Comparison of ENCODE assay signal across 12 cellular contexts in the genomic region with DNA sequence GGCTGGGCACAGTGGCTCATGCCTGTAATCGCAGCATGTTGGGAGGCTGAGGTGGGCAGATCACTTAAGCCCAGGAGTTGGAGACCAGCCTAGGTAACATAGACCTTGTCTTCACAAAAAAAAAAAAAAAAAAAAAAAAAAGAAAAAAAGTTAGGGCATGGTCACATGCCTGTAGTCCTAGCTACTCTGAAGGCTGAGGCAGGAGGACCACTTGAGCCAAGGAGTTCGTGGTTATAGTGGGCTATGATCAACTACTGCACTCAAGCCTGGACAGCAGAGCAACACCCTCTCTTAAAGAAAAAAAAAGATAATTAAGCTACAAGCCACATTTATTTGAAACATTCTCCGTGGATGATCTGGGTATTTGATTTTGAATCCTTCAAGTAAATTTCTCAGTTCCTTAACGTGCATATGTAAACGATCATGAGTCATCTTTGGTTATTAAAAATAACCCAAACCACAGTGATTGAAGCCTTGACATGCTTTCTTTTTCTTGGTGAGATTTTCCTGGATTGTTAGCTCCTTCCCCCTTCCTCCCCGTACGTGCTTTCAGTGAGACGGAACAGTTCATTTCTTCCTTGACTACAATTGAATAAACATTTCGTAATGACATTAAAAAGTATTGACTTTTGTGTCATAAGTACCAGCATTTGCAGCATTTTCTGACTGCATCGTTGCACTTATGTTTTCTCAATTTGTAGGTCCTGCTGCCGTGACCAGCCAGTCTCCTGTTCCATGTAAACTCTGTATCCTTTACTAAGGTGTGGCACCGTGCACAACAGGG. TPM values are rescaled to one million over a fixed set of nuclear protein-coding genes. Genes with fewer than 3 reads are reported as not detected.
DNase-seq lines count a peak whose midpoint lies in the region; ATAC-seq and FAIRE-seq lines count a peak whose summit lies in the region.
"Had no signal": no experiment of that assay in that cellular context is flagged by ENCODE, and none has a peak within 500 bp of the region (broad histone marks: within the 10 kb centered on the region; RNA-seq: fewer than 3 reads in every experiment).

No MANE protein-coding gene starts in this region.

- ATAC-seq in HG03469 (IDR thresholded peaks at IDR 0.05; ENCODE audit: unreplicated experiment) (no peak), HG02588 (IDR thresholded peaks at IDR 0.05; ENCODE audit: unreplicated experiment) (no peak)
- ATAC-seq: naive thymus-derived CD8-positive, alpha-beta T cell had no signal

- no peaks in the 10 kb centered on the region for H3K9me3 Mint-ChIP-seq in activated CD4-positive, alpha-beta memory T cell treated with anti-CD3 and anti-CD28 coated beads for 36 hours
- H3K9me3 Mint-ChIP-seq: naive thymus-derived CD8-positive, alpha-beta T cell had no signal

- H3K27me3 Mint-ChIP-seq in activated CD4-positive, alpha-beta memory T cell treated with anti-CD3 and anti-CD28 coated beads for 36 hours: no peaks in the 10 kb centered on the region
- H3K27me3 Mint-ChIP-seq: naive thymus-derived CD8-positive, alpha-beta T cell had no signal

- no peak overlapping the region for H3K4me3 Mint-ChIP-seq in activated CD4-positive, alpha-beta memory T cell treated with anti-CD3 and anti-CD28 coated beads for 36 hours
- H3K4me3 Mint-ChIP-seq: naive thymus-derived CD8-positive, alpha-beta T cell had no signal

- peak; percentile 55 for DNase-seq in AG20443 (ENCODE audit: low spot score)
- peak; percentile 40 for DNase-seq in H4 (ENCODE audit: low spot score)
- DNase-seq in activated CD4-positive, alpha-beta memory T cell treated with anti-CD3 and anti-CD28 coated beads for 36 hours: no peak
- DNase-seq in kidney glomerular epithelial cell (lab: John Stamatoyannopoulos, UW): peak; percentile 54
- DNase-seq in NCI-H1092 (lab: John Stamatoyannopoulos, UW): no peak
- DNase-seq in HTR-8/SVneo (ENCODE audit: insufficient read length, low spot score): no peak
- DNase-seq: activated CD4-positive, alpha-beta T cell treated with anti-CD3 and anti-CD28 coated beads for 1 hour; DMS 273 treated with DMSO at 0.1 percent for 48 hours; naive thymus-derived CD8-positive, alpha-beta T cell; OCI-M1 had no signal

- intact Hi-C loops in activated CD4-positive, alpha-beta memory T cell treated with anti-CD3 and anti-CD28 coated beads for 36 hours (cut with micrococcal nuclease): no loop called here

- POLR2A ChIA-PET in activated CD4-positive, alpha-beta memory T cell treated with anti-CD3 and anti-CD28 coated beads for 36 hours (lab: Charles Lee): interaction anchor here (0.9 to 1.0 kb wide), 2 partner anchors 62 kb away, joined by 3 to 4 read pairs; partner anchors contain the start of gene NPC1

- FAIRE-seq in HTR-8/SVneo (lab: Jason Lieb, UNC): no peak

- H3K36me3 Mint-ChIP-seq in activated CD4-positive, alpha-beta memory T cell treated with anti-CD3 and anti-CD28 coated beads for 36 hours: peaks cover 61% of the 10 kb centered on the region

- H3K4me1 Mint-ChIP-seq in activated CD4-positive, alpha-beta memory T cell treated with anti-CD3 and anti-CD28 coated beads for 36 hours (ENCODE audit: low read depth): peaks cover 8% of the 10 kb centered on the region

- CTCF ChIA-PET in activated CD4-positive, alpha-beta memory T cell treated with anti-CD3 and anti-CD28 coated beads for 36 hours (lab: Charles Lee): interaction anchor here (1.2 to 2.2 kb wide), 2 partner anchors 11 to 25 kb away, joined by 4 to 6 read pairs; no protein-coding TSS in a partner anchor

- peak overlapping the region; percentile 70 for H3K27ac Mint-ChIP-seq in activated CD4-positive, alpha-beta memory T cell treated with anti-CD3 and anti-CD28 coated beads for 36 hours

RNA-seq across cellular contexts. Expression of gene RMC1, which starts 20.3 kb away (rescaled TPM):
- 32.1 and 32.6 TPM in 2 replicates for total RNA-seq in H4 (2014; rRNA removed; shearing (Covaris generic))
- 10 to 100 TPM; 47.6 to 48.6 TPM for total RNA-seq in activated CD4-positive, alpha-beta memory T cell treated with anti-CD3 and anti-CD28 coated beads for 36 hours

Comparison
In these comparisons a context has a peak if more than half of its experiments do, and no peak if none do; other contexts are left out.
1. DNase-seq: peak in AG20443 (single experiment), H4 (single experiment) and kidney glomerular epithelial cell (single experiment); none in activated CD4-positive, alpha-beta memory T cell treated with anti-CD3 and anti-CD28 coated beads for 36 hours (single experiment), NCI-H1092 (single experiment) and HTR-8/SVneo (single experiment).